In the genomic region with DNA sequence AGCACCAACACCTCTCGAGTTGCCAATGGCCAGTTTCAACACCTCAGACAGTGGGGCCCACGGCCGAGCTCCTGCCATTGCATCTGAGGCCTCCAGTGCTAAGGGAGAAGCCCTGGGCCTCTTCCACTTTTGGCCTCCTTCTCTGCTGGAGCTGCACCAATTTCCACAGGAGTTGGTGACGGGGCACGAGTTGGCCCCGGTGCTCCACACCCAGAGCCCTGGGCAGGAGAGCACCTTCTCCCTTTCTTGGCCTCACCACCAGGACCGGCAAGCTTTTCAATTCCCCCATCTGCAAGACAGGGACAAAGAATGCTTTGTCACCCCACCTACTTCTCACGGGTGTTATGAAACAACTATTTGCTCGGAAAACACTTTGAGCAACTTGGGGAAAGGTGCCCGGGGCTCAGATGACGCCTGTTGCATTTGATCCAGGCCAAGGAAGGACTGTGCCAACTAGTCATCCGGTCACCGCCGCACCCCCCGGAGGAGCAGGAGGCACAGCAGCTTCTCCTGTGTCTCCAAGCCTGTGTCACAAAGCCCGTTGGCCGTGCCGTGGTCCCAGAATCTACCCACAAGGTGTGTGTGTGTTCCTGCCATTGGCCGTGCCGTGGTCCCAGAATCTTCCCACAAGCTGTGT, we compare ENCODE assay signal across 9 cellular contexts. TPM values are rescaled to one million over a fixed set of nuclear protein-coding genes. Genes with fewer than 3 reads are reported as not detected.
A peak's percentile ranks its signal among the peaks of the same experiment; 100 is the strongest.
DNase-seq lines count a peak whose midpoint lies in the region; ATAC-seq and TF ChIP-seq lines count a peak whose summit lies in the region.
"Had no signal": no experiment of that assay in that cellular context is flagged by ENCODE, and none has a peak within 500 bp of the region (broad histone marks: within the 10 kb centered on the region; RNA-seq: fewer than 3 reads in every experiment).

No MANE protein-coding gene starts in this region.

- no peak for TF ChIP-seq EP300 in stomach (IDR thresholded peaks at IDR 0.05)

- no peak for TF ChIP-seq POLR2A in stomach (IDR thresholded peaks at IDR 0.05)

- intact Hi-C loops in ascending aorta (cut with DNase I) = no loop called here
- intact Hi-C loops in stomach (cut with DNase I; ENCODE audit: low total_unique reads) = no loop called here

- WGBS in stomach, 5 donors = 31 to 59% (median 42%) methylated on average over 11 to 20 of the region's 20 CpGs

- no peak overlapping the region for H3K4me3 ChIP-seq in ascending aorta
- no peak overlapping the region for H3K4me3 ChIP-seq in stomach
- H3K4me3 ChIP-seq: HAP-1 had no signal

- H3K27me3 ChIP-seq in ascending aorta (no peaks in the 10 kb centered on the region), stomach (no peaks in the 10 kb centered on the region)

- H3K9me3 ChIP-seq in ascending aorta (no peaks in the 10 kb centered on the region), stomach (no peaks in the 10 kb centered on the region)
- H3K9me3 ChIP-seq: HAP-1 had no signal

- DNase-seq in LoVo (ENCODE audit: low spot score) (peak; percentile 84), ascending aorta (ENCODE audit: low spot score in 2 of 2) (peak in 1 of 2 donors; percentile 83), kidney tubule cell (ENCODE audit: low spot score) (peak; percentile 67), stomach (peak; percentile 93)

- H3K4me1 ChIP-seq in ascending aorta (peaks cover 19 to 64% of the 10 kb centered on the region in 2 donors), stomach (peaks cover 44 to 93% (median 68%) of the 10 kb centered on the region in 4 donors)
- H3K4me1 ChIP-seq: HAP-1 had no signal

- H3K27ac ChIP-seq in ascending aorta = peak overlapping the region; percentile 94 to 98
- peak overlapping the region; percentile 90 to 97 (median 92) for H3K27ac ChIP-seq in stomach

- no peak for ATAC-seq in GM19395 (IDR thresholded peaks at IDR 0.05; ENCODE audit: unreplicated experiment)
- ATAC-seq in GM18867 (IDR thresholded peaks at IDR 0.05; ENCODE audit: unreplicated experiment) = no peak
- no peak for ATAC-seq in GM19324 (IDR thresholded peaks at IDR 0.05; ENCODE audit: low FRiP score, unreplicated experiment)
- ATAC-seq in GM19351 (IDR thresholded peaks at IDR 0.05; ENCODE audit: unreplicated experiment) = no peak

- TF ChIP-seq CTCF in ascending aorta (IDR thresholded peaks at IDR 0.05) (no peak), stomach (IDR thresholded peaks at IDR 0.05) (no peak)

- H3K36me3 ChIP-seq in ascending aorta = no peaks in the 10 kb centered on the region
- H3K36me3 ChIP-seq in stomach = no peaks in the 10 kb centered on the region
- H3K36me3 ChIP-seq: HAP-1 had no signal

RNA-seq across cellular contexts. Expression of a gene that starts 55.2 kb away (rescaled TPM):
- total RNA-seq in ascending aorta (25.3 TPM), stomach (100 to 1,000 TPM in 1 of 5 donors, 10 to 100 TPM in 4; 21.4 to 145 (median 51.9) TPM)
- polyA plus RNA-seq in stomach = 100 to 1,000 TPM in 1 of 3 donors, 10 to 100 TPM in 2; 63.4 to 102 (median 72.9) TPM
